ENCODE assay signal across 12 cellular contexts in the genomic region with DNA sequence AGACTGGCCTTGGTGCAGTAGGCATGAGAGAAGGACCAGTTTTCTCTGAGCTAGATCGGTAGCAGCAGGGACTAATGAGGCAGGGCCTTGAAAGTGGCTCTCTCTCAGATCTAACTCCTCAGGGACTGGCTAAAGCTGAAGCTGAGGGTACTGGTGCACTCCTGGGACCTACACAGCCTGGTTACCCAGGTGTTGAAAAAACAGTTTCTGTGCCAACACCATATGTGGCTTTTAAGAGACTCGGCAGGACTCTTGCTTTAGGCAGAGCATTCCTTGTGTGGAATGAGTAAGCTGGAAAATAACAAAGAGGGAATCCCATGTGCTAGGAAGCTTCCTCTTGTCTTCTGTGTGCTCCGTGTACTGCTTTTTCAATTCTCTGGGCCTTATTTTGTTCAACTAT.
A peak's percentile ranks its signal among the peaks of the same experiment; 100 is the strongest.
DNase-seq lines count a peak whose midpoint lies in the region; TF ChIP-seq lines count a peak whose summit lies in the region.
"Had no signal": no experiment of that assay in that cellular context is flagged by ENCODE, and none has a peak within 500 bp of the region (broad histone marks: within the 10 kb centered on the region; RNA-seq: fewer than 3 reads in every experiment).

No MANE protein-coding gene starts in this region.

- peak overlapping the region; percentile 52 for H3K27ac Mint-ChIP-seq in neural crest cell (ENCODE audit: unreplicated experiment)
- H3K27ac Mint-ChIP-seq: T-helper 2 cell treated with Interferon-gamma antibody and Interleukin-4, amounts not matched to agents 5 μg/mL and 100 μg/mL, for 36 hours had no signal

- peak; percentile 63 for DNase-seq in GM12865 (ENCODE audit: low read depth)
- peak; percentile 58 for DNase-seq in NCI-H1105 treated with DMSO at 0.1 percent for 48 hours (lab: John Stamatoyannopoulos, UW)
- DNase-seq in astrocyte of the hippocampus (ENCODE audit: low read depth, low spot score): peak; percentile 38
- DNase-seq in neural crest cell (ENCODE audit: low read depth, low spot score): no peak
- DNase-seq in T-helper 1 cell: no peak
- no peak for DNase-seq in posterior cingulate gyrus
- no peak for DNase-seq in GM03348 (ENCODE audit: low spot score)
- DNase-seq in cortex of kidney (lab: John Stamatoyannopoulos, UW): no peak
- DNase-seq: MM.1S; stimulated activated CD4-positive, alpha-beta T cell treated with anti-CD3 and anti-CD28 coated beads, Interleukin-12 subunit alpha, Interleukin-12 subunit beta, amount 100 ng/mL, for 4 hours had no signal

- H3K27me3 Mint-ChIP-seq in neural crest cell (ENCODE audit: low read depth): no peaks in the 10 kb centered on the region

- intact Hi-C loops in posterior cingulate gyrus (cut with DNase I): no loop called here

- peaks cover 8% of the 10 kb centered on the region for H3K9me3 Mint-ChIP-seq in neural crest cell

- no peak overlapping the region for H3K4me3 Mint-ChIP-seq in neural crest cell
- H3K4me3 Mint-ChIP-seq: T-helper 2 cell treated with Interferon-gamma antibody and Interleukin-4, amounts not matched to agents 5 μg/mL and 100 μg/mL, for 36 hours had no signal

- H3K4me3 ChIP-seq in GM12865 (ENCODE audit: low read depth, low read length): no peak overlapping the region
- H3K4me3 ChIP-seq: lung had no signal

- no peak for TF ChIP-seq CTCF in GM12865 (IDR thresholded peaks at IDR 0.05; ENCODE audit: insufficient read depth, low read depth, low read length, missing control alignments)
- TF ChIP-seq CTCF in neural crest cell (conservative IDR thresholded peaks at IDR 0.05): no peak

- peaks cover 21% of the 10 kb centered on the region for H3K4me1 Mint-ChIP-seq in neural crest cell

- H3K36me3 Mint-ChIP-seq in neural crest cell (ENCODE audit: low read depth): peaks cover 8% of the 10 kb centered on the region

Comparison
In these comparisons a context has a peak if more than half of its experiments do, and no peak if none do; other contexts are left out.
1. DNase-seq: peak in GM12865 (single experiment), NCI-H1105 treated with DMSO at 0.1 percent for 48 hours (single experiment) and astrocyte of the hippocampus (single experiment); none in neural crest cell (single experiment), T-helper 1 cell (0 of 5), posterior cingulate gyrus (0 of 10), GM03348 (single experiment) and cortex of kidney (single experiment).